In the genomic region with DNA sequence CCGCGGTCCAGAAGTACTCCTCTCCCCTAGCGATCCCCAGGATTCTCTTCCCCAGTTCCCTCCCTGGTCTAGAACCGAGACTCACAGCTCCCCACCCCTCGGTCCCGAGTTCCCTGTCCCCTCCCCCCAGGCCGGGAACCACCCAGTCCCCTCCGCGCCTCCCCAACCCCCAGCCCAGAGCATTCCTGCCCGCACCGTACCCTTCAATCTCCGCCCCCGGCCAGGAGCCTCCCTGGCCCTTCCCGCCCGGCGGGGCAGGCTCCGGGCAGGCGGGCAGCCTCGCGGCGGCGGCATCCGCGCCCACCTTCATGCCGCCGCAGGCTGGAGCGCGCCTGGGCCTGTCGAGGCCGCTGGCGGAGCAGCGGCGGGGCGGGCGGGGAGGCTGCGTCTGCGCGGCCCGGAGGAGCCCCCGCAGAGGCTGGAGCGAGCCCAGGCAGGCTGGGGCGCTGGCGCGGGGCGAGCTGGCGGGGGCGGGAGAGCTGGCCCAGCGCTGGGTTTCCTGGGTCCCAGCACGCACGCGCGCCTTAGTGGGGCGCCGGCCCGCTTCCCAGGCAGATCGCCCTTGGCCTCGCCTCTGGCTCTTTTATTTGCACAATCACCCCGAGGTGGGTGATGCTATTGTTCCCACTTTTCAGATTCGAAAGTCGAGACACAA, we compare ENCODE assay signal across 8 cellular contexts. TPM values are rescaled to one million over a fixed set of nuclear protein-coding genes. Genes with fewer than 3 reads are reported as not detected.
DNase-seq lines count a peak whose midpoint lies in the region; ATAC-seq and TF ChIP-seq lines count a peak whose summit lies in the region.

No MANE protein-coding gene starts in this region.

- H3K4me2 ChIP-seq in OCI-LY3 (ENCODE audit: low read length): peak overlapping the region; percentile 93

- no peaks in the 10 kb centered on the region for H3K9me3 Mint-ChIP-seq in type B pancreatic cell

- peak overlapping the region; percentile 81 for H3K4me3 Mint-ChIP-seq in type B pancreatic cell

- H3K4me3 ChIP-seq in OCI-LY3 (ENCODE audit: low read length) (peak overlapping the region; percentile 79), duodenal mucosa (ENCODE audit: low read depth in 1 of 2, low read length in 2 of 2) (peak overlapping the region; percentile 55)

- peak; percentile 10 for ATAC-seq in GM18868 (IDR thresholded peaks at IDR 0.05; ENCODE audit: unreplicated experiment)

- no peak for TF ChIP-seq CTCF in OCI-LY3 (IDR thresholded peaks at IDR 0.05; ENCODE audit: low read depth, low read length)
- TF ChIP-seq CTCF in type B pancreatic cell (conservative IDR thresholded peaks at IDR 0.05): no peak

- H3K9me3 ChIP-seq in OCI-LY3 (ENCODE audit: insufficient read depth, low read length) (no peaks in the 10 kb centered on the region), duodenal mucosa (ENCODE audit: control insufficient read depth in 1 of 2, low read length in 2 of 2) (no peaks in the 10 kb centered on the region)

- H3K4me1 ChIP-seq in OCI-LY3 (ENCODE audit: low read length) (peaks cover 33% of the 10 kb centered on the region), duodenal mucosa (ENCODE audit: control insufficient read depth in 1 of 2, insufficient read depth in 2 of 2, low read length in 2 of 2) (peaks cover 23 to 37% of the 10 kb centered on the region in 2 donors)

- H3K27ac Mint-ChIP-seq in type B pancreatic cell: peak overlapping the region; percentile 43

- H4K20me1 ChIP-seq in OCI-LY3 (ENCODE audit: insufficient read depth, low read length): peaks cover 5% of the 10 kb centered on the region; the same call in 1 of the 2 replicates

- H3K36me3 Mint-ChIP-seq in type B pancreatic cell: no peaks in the 10 kb centered on the region

- H3K79me2 ChIP-seq in OCI-LY3 (ENCODE audit: low read length): no peaks in the 10 kb centered on the region

- peak overlapping the region; percentile 60 for H3K27ac ChIP-seq in OCI-LY3 (ENCODE audit: low read length)
- H3K27ac ChIP-seq in duodenal mucosa (ENCODE audit: low read depth, low read length): no peak overlapping the region

- H3K9ac ChIP-seq in OCI-LY3 (ENCODE audit: low read length) (peak overlapping the region; percentile 86), duodenal mucosa (ENCODE audit: low read depth in 1 of 2, low read length in 2 of 2) (no peak overlapping the region)

- H3K27me3 ChIP-seq in OCI-LY3 (ENCODE audit: low read depth, low read length) (no peaks in the 10 kb centered on the region), duodenal mucosa (ENCODE audit: control insufficient read depth in 1 of 2, insufficient read depth in 2 of 2, low read length in 2 of 2) (peaks cover 18 to 21% of the 10 kb centered on the region in 2 donors)

- H3K4me1 Mint-ChIP-seq in type B pancreatic cell (ENCODE audit: unreplicated experiment): peaks cover 11% of the 10 kb centered on the region

- DNase-seq in AG08395 (ENCODE audit: low spot score) (peak; percentile 68), mesenteric fat pad (ENCODE audit: low spot score) (peak; percentile 81), type B pancreatic cell (ENCODE audit: extremely low spot score, unreplicated experiment) (no peak), NCI-H128 (lab: John Stamatoyannopoulos, UW; ENCODE audit: unreplicated experiment) (no peak), epidermal melanocyte (ENCODE audit: insufficient read length, low spot score) (no peak)

- peaks cover 7% of the 10 kb centered on the region for H3K27me3 Mint-ChIP-seq in type B pancreatic cell

- H2AFZ ChIP-seq in OCI-LY3 (ENCODE audit: low read depth, low read length): no peak overlapping the region

- H3K36me3 ChIP-seq in OCI-LY3 (replicated peaks; ENCODE audit: low read depth, low read length) (no peaks in the 10 kb centered on the region), duodenal mucosa (ENCODE audit: control insufficient read depth in 1 of 2, insufficient read depth in 2 of 2, low read length in 2 of 2) (no peaks in the 10 kb centered on the region)

RNA-seq across cellular contexts. Expression of a gene that starts 22.2 kb away (rescaled TPM):
- total RNA-seq in mesenteric fat pad (4.5 TPM), type B pancreatic cell (ENCODE audit: low replicate concordance) (0.24 and 0.33 TPM in 2 replicates)

Comparison
In these comparisons a context has a peak if more than half of its experiments do, and no peak if none do; other contexts are left out.
1. DNase-seq: peak in AG08395 (single experiment) and mesenteric fat pad (single experiment); none in type B pancreatic cell (single experiment), NCI-H128 (single experiment) and epidermal melanocyte (single experiment).